17 cellular contexts compared by ENCODE assay signal in the genomic region with DNA sequence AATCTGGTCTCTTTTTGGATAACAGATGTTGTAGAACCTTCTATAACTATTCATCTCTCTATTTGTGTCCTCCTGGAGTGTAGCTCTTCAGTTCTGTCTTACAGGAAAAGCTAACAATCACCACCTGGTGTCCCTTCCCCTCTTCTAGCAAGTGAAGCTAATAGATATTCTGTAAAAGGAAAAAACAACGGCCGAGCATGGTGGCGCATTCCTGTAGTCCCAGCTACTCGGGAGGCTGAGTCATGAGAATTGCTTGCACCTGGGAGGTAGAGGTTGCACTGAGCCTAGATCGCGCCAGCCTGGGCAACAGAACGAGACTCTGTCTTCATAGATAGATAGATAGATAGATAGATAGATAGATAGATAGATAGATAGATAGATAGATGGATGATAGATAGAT.
DNase-seq lines count a peak whose midpoint lies in the region; ATAC-seq and TF ChIP-seq lines count a peak whose summit lies in the region.
"Had no signal": no experiment of that assay in that cellular context is flagged by ENCODE, and none has a peak within 500 bp of the region (broad histone marks: within the 10 kb centered on the region; RNA-seq: fewer than 3 reads in every experiment).

No MANE protein-coding gene starts in this region.

- DNase-seq in DMS53 (lab: John Stamatoyannopoulos, UW), result peak; percentile 45
- no peak for DNase-seq in HL-60 (ENCODE audit: low read depth in 1 of 2, low spot score in 1 of 2)
- DNase-seq in WTC11 (ENCODE audit: low spot score), result no peak
- DNase-seq in nephron progenitor cell, result no peak
- DNase-seq in globus pallidus (ENCODE audit: low spot score), result no peak
- DNase-seq in brain microvascular endothelial cell, result no peak
- no peak for DNase-seq in activated CD4-positive, alpha-beta T cell treated with anti-CD3 and anti-CD28 coated beads, Interleukin-2, amount 50 U/mL, for 1 hour
- no peak for DNase-seq in NCI-H1930 (lab: John Stamatoyannopoulos, UW)
- DNase-seq: 8988T; CD4-positive, alpha-beta memory T cell; DMS153; DND-41; EL; H9 had no signal

- H3K9me3 Mint-ChIP-seq in WTC11, result 0 out of 2 replicates have a peak, but pooled peaks cover 3% of the 10 kb centered on the region
- H3K9me3 Mint-ChIP-seq in nephron progenitor cell, result no peaks in the 10 kb centered on the region
- H3K9me3 Mint-ChIP-seq: H9 had no signal

- H3K27me3 Mint-ChIP-seq in WTC11 (ENCODE audit: low read depth) (no peaks in the 10 kb centered on the region), nephron progenitor cell (ENCODE audit: low read depth, poor library complexity) (peaks cover 7% of the 10 kb centered on the region)
- H3K27me3 Mint-ChIP-seq: CD4-positive, alpha-beta memory T cell had no signal

- H3K36me3 Mint-ChIP-seq in WTC11, result no peaks in the 10 kb centered on the region
- no peaks in the 10 kb centered on the region for H3K36me3 Mint-ChIP-seq in nephron progenitor cell (ENCODE audit: low read depth)
- H3K36me3 Mint-ChIP-seq: CD14-positive monocyte; CD4-positive, alpha-beta memory T cell had no signal

- CTCF ChIA-PET in WTC11 (lab: Charles Lee), result interaction anchor here (0.9 kb wide), 1 partner anchor 37 kb away, joined by 3 read pairs; no protein-coding TSS in a partner anchor

- TF ChIP-seq CTCF in HL-60 (IDR thresholded peaks at IDR 0.05; ENCODE audit: insufficient read depth, low read length) (no peak), WTC11 (IDR thresholded peaks at IDR 0.05) (no peak), nephron progenitor cell (IDR thresholded peaks at IDR 0.05) (no peak), brain microvascular endothelial cell (IDR thresholded peaks at IDR 0.05; ENCODE audit: low read depth, low read length, missing control alignments) (no peak)

- H3K27ac ChIP-seq in HL-60 (replicated peaks) (peak overlapping the region; percentile 72), brain microvascular endothelial cell (no peak overlapping the region)
- H3K27ac ChIP-seq: BLaER1 had no signal

- in situ Hi-C loops in brain microvascular endothelial cell (cut with HindIII; ENCODE audit: low pct_ligation_motif_present, low sequenced_read_pairs), result no loop called here

- ATAC-seq in WTC11, result peak; percentile 38; the same call in 1 of the 2 replicates

- H3K4me3 ChIP-seq in HL-60 (replicated peaks; ENCODE audit: insufficient read depth, low read length) (no peak overlapping the region), brain microvascular endothelial cell (ENCODE audit: low read depth, low read length) (no peak overlapping the region)
- H3K4me3 ChIP-seq: BLaER1, GM12878 had no signal

- peaks cover 18% of the 10 kb centered on the region for H3K4me1 Mint-ChIP-seq in WTC11
- no peaks in the 10 kb centered on the region for H3K4me1 Mint-ChIP-seq in nephron progenitor cell
- H3K4me1 Mint-ChIP-seq: CD4-positive, alpha-beta memory T cell had no signal

- H3K4me3 Mint-ChIP-seq in WTC11 (no peak overlapping the region), nephron progenitor cell (no peak overlapping the region)
- H3K4me3 Mint-ChIP-seq: CD14-positive monocyte; CD4-positive, alpha-beta memory T cell; H9 had no signal

- no peaks in the 10 kb centered on the region for H3K36me3 ChIP-seq in brain microvascular endothelial cell (replicated peaks)
- H3K36me3 ChIP-seq: BLaER1 had no signal

- H3K27me3 ChIP-seq in HL-60 (ENCODE audit: insufficient read depth, poor library complexity, severe bottlenecking) (no peaks in the 10 kb centered on the region), brain microvascular endothelial cell (replicated peaks) (no peaks in the 10 kb centered on the region)
- H3K27me3 ChIP-seq: BLaER1 had no signal

- H3K27ac Mint-ChIP-seq in WTC11 (no peak overlapping the region), nephron progenitor cell (peak overlapping the region; percentile 54)
- H3K27ac Mint-ChIP-seq: CD14-positive monocyte; CD4-positive, alpha-beta memory T cell had no signal

- POLR2A ChIA-PET in WTC11 (lab: Charles Lee), result no interaction called here

TF ChIP-seq in WTC11, 78 proteins besides CTCF, POLR2A, EP300 and RAD21 (continues in another document):
- TF ChIP-seq, protein P1, sequence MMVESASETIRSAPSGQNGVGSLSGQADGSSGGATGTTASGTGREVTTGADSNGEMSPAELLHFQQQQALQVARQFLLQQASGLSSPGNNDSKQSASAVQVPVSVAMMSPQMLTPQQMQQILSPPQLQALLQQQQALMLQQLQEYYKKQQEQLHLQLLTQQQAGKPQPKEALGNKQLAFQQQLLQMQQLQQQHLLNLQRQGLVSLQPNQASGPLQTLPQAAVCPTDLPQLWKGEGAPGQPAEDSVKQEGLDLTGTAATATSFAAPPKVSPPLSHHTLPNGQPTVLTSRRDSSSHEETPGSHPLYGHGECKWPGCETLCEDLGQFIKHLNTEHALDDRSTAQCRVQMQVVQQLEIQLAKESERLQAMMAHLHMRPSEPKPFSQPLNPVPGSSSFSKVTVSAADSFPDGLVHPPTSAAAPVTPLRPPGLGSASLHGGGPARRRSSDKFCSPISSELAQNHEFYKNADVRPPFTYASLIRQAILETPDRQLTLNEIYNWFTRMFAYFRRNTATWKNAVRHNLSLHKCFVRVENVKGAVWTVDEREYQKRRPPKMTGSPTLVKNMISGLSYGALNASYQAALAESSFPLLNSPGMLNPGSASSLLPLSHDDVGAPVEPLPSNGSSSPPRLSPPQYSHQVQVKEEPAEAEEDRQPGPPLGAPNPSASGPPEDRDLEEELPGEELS (CRISPR knock-in tag; IDR thresholded peaks at IDR 0.05), result no peak
- TF ChIP-seq, protein P2, sequence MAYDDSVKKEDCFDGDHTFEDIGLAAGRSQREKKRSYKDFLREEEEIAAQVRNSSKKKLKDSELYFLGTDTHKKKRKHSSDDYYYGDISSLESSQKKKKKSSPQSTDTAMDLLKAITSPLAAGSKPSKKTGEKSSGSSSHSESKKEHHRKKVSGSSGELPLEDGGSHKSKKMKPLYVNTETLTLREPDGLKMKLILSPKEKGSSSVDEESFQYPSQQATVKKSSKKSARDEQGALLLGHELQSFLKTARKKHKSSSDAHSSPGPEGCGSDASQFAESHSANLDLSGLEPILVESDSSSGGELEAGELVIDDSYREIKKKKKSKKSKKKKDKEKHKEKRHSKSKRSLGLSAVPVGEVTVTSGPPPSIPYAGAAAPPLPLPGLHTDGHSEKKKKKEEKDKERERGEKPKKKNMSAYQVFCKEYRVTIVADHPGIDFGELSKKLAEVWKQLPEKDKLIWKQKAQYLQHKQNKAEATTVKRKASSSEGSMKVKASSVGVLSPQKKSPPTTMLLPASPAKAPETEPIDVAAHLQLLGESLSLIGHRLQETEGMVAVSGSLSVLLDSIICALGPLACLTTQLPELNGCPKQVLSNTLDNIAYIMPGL (CRISPR knock-in tag; IDR thresholded peaks at IDR 0.05), result no peak
- no peak for TF ChIP-seq TEAD1 (CRISPR knock-in tag; IDR thresholded peaks at IDR 0.05)
- TF ChIP-seq, protein P3, sequence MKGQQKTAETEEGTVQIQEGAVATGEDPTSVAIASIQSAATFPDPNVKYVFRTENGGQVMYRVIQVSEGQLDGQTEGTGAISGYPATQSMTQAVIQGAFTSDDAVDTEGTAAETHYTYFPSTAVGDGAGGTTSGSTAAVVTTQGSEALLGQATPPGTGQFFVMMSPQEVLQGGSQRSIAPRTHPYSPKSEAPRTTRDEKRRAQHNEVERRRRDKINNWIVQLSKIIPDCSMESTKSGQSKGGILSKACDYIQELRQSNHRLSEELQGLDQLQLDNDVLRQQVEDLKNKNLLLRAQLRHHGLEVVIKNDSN (CRISPR knock-in tag; IDR thresholded peaks at IDR 0.05), result no peak
- TF ChIP-seq ZNF416 (CRISPR knock-in tag; IDR thresholded peaks at IDR 0.05), result no peak
- TF ChIP-seq, protein P4, sequence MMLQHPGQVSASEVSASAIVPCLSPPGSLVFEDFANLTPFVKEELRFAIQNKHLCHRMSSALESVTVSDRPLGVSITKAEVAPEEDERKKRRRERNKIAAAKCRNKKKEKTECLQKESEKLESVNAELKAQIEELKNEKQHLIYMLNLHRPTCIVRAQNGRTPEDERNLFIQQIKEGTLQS (CRISPR knock-in tag; conservative IDR thresholded peaks at IDR 0.05), result no peak
- TF ChIP-seq CREM (CRISPR knock-in tag; IDR thresholded peaks at IDR 0.05), result no peak
- no peak for TF ChIP-seq NR1H2 (CRISPR knock-in tag; IDR thresholded peaks at IDR 0.05)
- no peak for TF ChIP-seq JAZF1 (CRISPR knock-in tag; IDR thresholded peaks at IDR 0.05)
- TF ChIP-seq, protein P5, sequence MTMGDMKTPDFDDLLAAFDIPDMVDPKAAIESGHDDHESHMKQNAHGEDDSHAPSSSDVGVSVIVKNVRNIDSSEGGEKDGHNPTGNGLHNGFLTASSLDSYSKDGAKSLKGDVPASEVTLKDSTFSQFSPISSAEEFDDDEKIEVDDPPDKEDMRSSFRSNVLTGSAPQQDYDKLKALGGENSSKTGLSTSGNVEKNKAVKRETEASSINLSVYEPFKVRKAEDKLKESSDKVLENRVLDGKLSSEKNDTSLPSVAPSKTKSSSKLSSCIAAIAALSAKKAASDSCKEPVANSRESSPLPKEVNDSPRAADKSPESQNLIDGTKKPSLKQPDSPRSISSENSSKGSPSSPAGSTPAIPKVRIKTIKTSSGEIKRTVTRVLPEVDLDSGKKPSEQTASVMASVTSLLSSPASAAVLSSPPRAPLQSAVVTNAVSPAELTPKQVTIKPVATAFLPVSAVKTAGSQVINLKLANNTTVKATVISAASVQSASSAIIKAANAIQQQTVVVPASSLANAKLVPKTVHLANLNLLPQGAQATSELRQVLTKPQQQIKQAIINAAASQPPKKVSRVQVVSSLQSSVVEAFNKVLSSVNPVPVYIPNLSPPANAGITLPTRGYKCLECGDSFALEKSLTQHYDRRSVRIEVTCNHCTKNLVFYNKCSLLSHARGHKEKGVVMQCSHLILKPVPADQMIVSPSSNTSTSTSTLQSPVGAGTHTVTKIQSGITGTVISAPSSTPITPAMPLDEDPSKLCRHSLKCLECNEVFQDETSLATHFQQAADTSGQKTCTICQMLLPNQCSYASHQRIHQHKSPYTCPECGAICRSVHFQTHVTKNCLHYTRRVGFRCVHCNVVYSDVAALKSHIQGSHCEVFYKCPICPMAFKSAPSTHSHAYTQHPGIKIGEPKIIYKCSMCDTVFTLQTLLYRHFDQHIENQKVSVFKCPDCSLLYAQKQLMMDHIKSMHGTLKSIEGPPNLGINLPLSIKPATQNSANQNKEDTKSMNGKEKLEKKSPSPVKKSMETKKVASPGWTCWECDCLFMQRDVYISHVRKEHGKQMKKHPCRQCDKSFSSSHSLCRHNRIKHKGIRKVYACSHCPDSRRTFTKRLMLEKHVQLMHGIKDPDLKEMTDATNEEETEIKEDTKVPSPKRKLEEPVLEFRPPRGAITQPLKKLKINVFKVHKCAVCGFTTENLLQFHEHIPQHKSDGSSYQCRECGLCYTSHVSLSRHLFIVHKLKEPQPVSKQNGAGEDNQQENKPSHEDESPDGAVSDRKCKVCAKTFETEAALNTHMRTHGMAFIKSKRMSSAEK (CRISPR knock-in tag; IDR thresholded peaks at IDR 0.05; ENCODE audit: borderline replicate concordance), result no peak
